Comparison of ENCODE assay signal across 1 cellular context in the genomic region with DNA sequence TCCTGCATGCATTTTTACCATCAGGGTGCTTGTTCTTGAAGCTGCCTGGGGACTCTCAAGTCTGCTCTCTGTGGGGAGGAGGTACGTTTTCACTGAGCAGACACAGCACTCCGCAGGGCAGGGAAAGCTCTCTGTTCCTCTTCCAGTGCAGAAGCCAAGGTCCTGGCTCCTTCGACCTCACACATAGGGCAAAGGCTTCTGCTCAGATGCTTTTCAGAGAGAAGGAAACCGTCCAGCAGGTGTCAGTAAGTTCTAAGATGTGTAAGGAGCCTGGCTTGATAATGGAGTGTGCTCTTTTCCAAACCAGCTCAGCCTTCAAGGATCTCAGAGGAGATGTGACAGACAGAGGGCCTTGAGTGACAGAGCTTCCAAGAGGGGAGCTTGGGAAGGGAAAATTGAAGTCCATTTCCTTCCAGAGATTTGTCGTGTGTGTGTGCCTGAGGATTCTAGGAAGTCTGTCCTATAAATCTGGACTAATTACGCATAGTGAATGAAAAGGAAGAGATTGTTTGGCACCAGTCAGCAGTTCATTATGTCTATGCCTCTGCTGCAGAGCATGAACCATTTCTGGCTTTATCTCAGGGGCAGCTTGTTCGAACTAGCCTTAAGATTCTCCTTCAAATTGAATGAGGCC.
TF ChIP-seq lines count a peak whose summit lies in the region.

No MANE protein-coding gene starts in this region.

TF ChIP-seq in H1, 55 proteins besides CTCF, POLR2A, EP300 and RAD21:
- TF ChIP-seq ATF2 (IDR thresholded peaks at IDR 0.05; ENCODE audit: low read length) (no peak), YY1 (IDR thresholded peaks at IDR 0.05; ENCODE audit: low read depth, low read length) (peak; percentile 47; the same call in 1 of the 2 replicates)
